ENCODE assay signal across 31 cellular contexts in genomic region chr19:28176193-28176592, GRCh38.
"Had no signal": no experiment of that assay in that cellular context is flagged by ENCODE, and none has a peak within 500 bp of the region (broad histone marks: within the 10 kb centered on the region; RNA-seq: fewer than 3 reads in every experiment).

No MANE protein-coding gene starts in this region.

- H3K4me1 Mint-ChIP-seq: activated B cell treated with CpG ODN at 0.5 μM for 24 hours; activated CD8-positive, alpha-beta memory T cell treated with anti-CD3 and anti-CD28 coated beads, Interleukin-2, amount 10 ng/mL, durations not matched to agents 7 days and 5 days; activated naive CD4-positive, alpha-beta T cell treated with anti-CD3 and anti-CD28 coated beads, Interleukin-2, amount 50 U/mL, for 24 hours; activated naive CD8-positive, alpha-beta T cell treated with anti-CD3 and anti-CD28 coated beads for 36 hours; activated naive CD8-positive, alpha-beta T cell treated with anti-CD3 and anti-CD28 coated beads, Interleukin-2, amount 50 U/mL, for 24 hours; T-cell had no signal

- DNase-seq: activated B cell treated with CpG ODN at 0.5 μM for 24 hours; activated CD4-positive, alpha-beta T cell treated with anti-CD3 and anti-CD28 coated beads for 48 hours; activated CD4-positive, alpha-beta T cell treated with anti-CD3 and anti-CD28 coated beads, Interleukin-2, amount 50 U/mL, for 1 hour; activated CD4-positive, alpha-beta T cell treated with anti-CD3 and anti-CD28 coated beads, Interleukin-2, amount 50 U/mL, for 48 hours; activated CD8-positive, alpha-beta memory T cell treated with anti-CD3 and anti-CD28 coated beads, Interleukin-2, amount 10 ng/mL, durations not matched to agents 7 days and 5 days; activated CD8-positive, alpha-beta memory T cell treated with anti-CD3 and anti-CD28 coated beads, Interleukin-2, amount 50 U/mL, for 4 hours; activated CD8-positive, alpha-beta T cell treated with anti-CD3 and anti-CD28 coated beads, Interleukin-2, amount 10 ng/mL, durations not matched to agents 7 days and 5 days; activated effector memory CD4-positive, alpha-beta T cell treated with anti-CD3 and anti-CD28 coated beads, Interleukin-2, amount 50 U/mL, for 16 hours; activated naive CD4-positive, alpha-beta T cell treated with anti-CD3 and anti-CD28 coated beads for 36 hours; activated naive CD8-positive, alpha-beta T cell treated with anti-CD3 and anti-CD28 coated beads for 36 hours; activated naive CD8-positive, alpha-beta T cell treated with anti-CD3 and anti-CD28 coated beads, Interleukin-2, amount 50 U/mL, for 24 hours; activated T-cell treated with anti-CD3 and anti-CD28 coated beads, Interleukin-2, amount 50 U/mL, for 1 hour; activated T-cell treated with anti-CD3 and anti-CD28 coated beads, Interleukin-2, amount 50 U/mL, for 48 hours; adrenal gland; amygdala; aorta; body of pancreas; caudate nucleus; effector CD8-positive, alpha-beta T cell; erythroblast; foreskin melanocyte; SW 1271; T-cell; T-helper 9 cell; WERI-Rb-1 had no signal

- H3K27ac Mint-ChIP-seq: activated B cell treated with CpG ODN at 0.5 μM for 24 hours; activated CD8-positive, alpha-beta memory T cell treated with anti-CD3 and anti-CD28 coated beads, Interleukin-2, amount 10 ng/mL, durations not matched to agents 7 days and 5 days; activated CD8-positive, alpha-beta T cell treated with anti-CD3 and anti-CD28 coated beads, Interleukin-2, amount 10 ng/mL, durations not matched to agents 7 days and 5 days; activated naive CD4-positive, alpha-beta T cell treated with anti-CD3 and anti-CD28 coated beads for 36 hours; activated naive CD4-positive, alpha-beta T cell treated with anti-CD3 and anti-CD28 coated beads, Interleukin-2, amount 50 U/mL, for 24 hours; activated naive CD8-positive, alpha-beta T cell treated with anti-CD3 and anti-CD28 coated beads for 36 hours; activated naive CD8-positive, alpha-beta T cell treated with anti-CD3 and anti-CD28 coated beads, Interleukin-2, amount 50 U/mL, for 24 hours; activated T-helper 1 cell treated with anti-CD3 and anti-CD28 coated beads, Interleukin-12 subunit alpha, Interleukin-12 subunit beta, Interleukin-2, Interleukin-4 antibody, amounts not matched to agents 30 ng/mL and 10 ng/mL and 1 ng/mL, durations not matched to agents 14 hours and 24 hours and 36 hours; activated T-helper 2 cell treated with anti-CD3 and anti-CD28 coated beads, Interferon-gamma antibody, Interleukin-2, Interleukin-4, amounts not matched to agents 10 μg/mL and 5 μg/mL and 100 μg/mL, durations not matched to agents 14 hours and 24 hours and 36 hours; T-cell; T-helper 1 cell treated with Interleukin-12 subunit alpha and Interleukin-12 subunit beta and Interleukin-4 antibody, amounts not matched to agents 30 μg/mL and 1 μg/mL, for 36 hours had no signal

- H3K4me3 Mint-ChIP-seq: activated B cell treated with CpG ODN at 0.5 μM for 24 hours; activated CD8-positive, alpha-beta memory T cell treated with anti-CD3 and anti-CD28 coated beads, Interleukin-2, amount 10 ng/mL, durations not matched to agents 7 days and 5 days; activated CD8-positive, alpha-beta T cell treated with anti-CD3 and anti-CD28 coated beads, Interleukin-2, amount 10 ng/mL, durations not matched to agents 7 days and 5 days; activated naive CD4-positive, alpha-beta T cell treated with anti-CD3 and anti-CD28 coated beads for 36 hours; activated naive CD4-positive, alpha-beta T cell treated with anti-CD3 and anti-CD28 coated beads, Interleukin-2, amount 50 U/mL, for 24 hours; activated naive CD8-positive, alpha-beta T cell treated with anti-CD3 and anti-CD28 coated beads for 36 hours; activated naive CD8-positive, alpha-beta T cell treated with anti-CD3 and anti-CD28 coated beads, Interleukin-2, amount 50 U/mL, for 24 hours; activated T-helper 1 cell treated with anti-CD3 and anti-CD28 coated beads, Interleukin-12 subunit alpha, Interleukin-12 subunit beta, Interleukin-2, Interleukin-4 antibody, amounts not matched to agents 30 ng/mL and 10 ng/mL and 1 ng/mL, durations not matched to agents 14 hours and 24 hours and 36 hours; T-cell; T-helper 1 cell treated with Interleukin-12 subunit alpha and Interleukin-12 subunit beta and Interleukin-4 antibody, amounts not matched to agents 30 μg/mL and 1 μg/mL, for 36 hours had no signal

- H3K27me3 Mint-ChIP-seq: activated B cell treated with CpG ODN at 0.5 μM for 24 hours; activated CD8-positive, alpha-beta memory T cell treated with anti-CD3 and anti-CD28 coated beads, Interleukin-2, amount 10 ng/mL, durations not matched to agents 7 days and 5 days; activated naive CD8-positive, alpha-beta T cell treated with anti-CD3 and anti-CD28 coated beads for 36 hours; activated naive CD8-positive, alpha-beta T cell treated with anti-CD3 and anti-CD28 coated beads, Interleukin-2, amount 50 U/mL, for 24 hours; T-cell had no signal

- H3K4me3 ChIP-seq: adrenal gland, body of pancreas, esophagus muscularis mucosa, gastroesophageal sphincter had no signal

- H3K36me3 Mint-ChIP-seq: activated CD8-positive, alpha-beta memory T cell treated with anti-CD3 and anti-CD28 coated beads, Interleukin-2, amount 10 ng/mL, durations not matched to agents 7 days and 5 days; activated naive CD4-positive, alpha-beta T cell treated with anti-CD3 and anti-CD28 coated beads, Interleukin-2, amount 50 U/mL, for 24 hours; activated naive CD8-positive, alpha-beta T cell treated with anti-CD3 and anti-CD28 coated beads for 36 hours; T-cell had no signal
